ENCODE assay signal across 10 cellular contexts in genomic region chr9:998301-999110, GRCh38. TPM values are rescaled to one million over a fixed set of nuclear protein-coding genes. Genes with fewer than 3 reads are reported as not detected.
A peak's percentile ranks its signal among the peaks of the same experiment; 100 is the strongest.
DNase-seq lines count a peak whose midpoint lies in the region; ATAC-seq and TF ChIP-seq lines count a peak whose summit lies in the region.
"Not testable (repeated sequence)": the region's sequence is repeated elsewhere in the genome, so short reads cannot be mapped to it uniquely, and the experiment has no call there.
"Had no signal": no experiment of that assay in that cellular context is flagged by ENCODE, and none has a peak within 500 bp of the region (broad histone marks: within the 10 kb centered on the region; RNA-seq: fewer than 3 reads in every experiment).

No MANE protein-coding gene starts in this region.

- H2AFZ ChIP-seq in H9 (ENCODE audit: low read length), result not testable (repeated sequence)

- not testable (repeated sequence) for H3K36me3 Mint-ChIP-seq in CD4-positive, alpha-beta T cell (ENCODE audit: low read depth); mesothelial cell of epicardium
- peaks cover 2 to 15% (median 10%) of the 10 kb centered on the region in 3 experiments; a peak in 5 of 7 replicates for H3K36me3 Mint-ChIP-seq in H9 (ENCODE audit: insufficient read depth in 1 of 3, low read depth in 3 of 3)
- H3K36me3 Mint-ChIP-seq in WTC11, result peaks cover 22% of the 10 kb centered on the region

- not testable (repeated sequence) for H2BK120ac ChIP-seq in H9 (ENCODE audit: low read depth, low read length, poor library complexity, severe bottlenecking)

- POLR2A ChIA-PET in CD4-positive, alpha-beta T cell (lab: Charles Lee); WTC11 (lab: Charles Lee): not testable (repeated sequence)

- H3K9me3 Mint-ChIP-seq in CD4-positive, alpha-beta T cell; mesothelial cell of epicardium: not testable (repeated sequence)
- H3K9me3 Mint-ChIP-seq in H9, result peaks cover 40 to 44% of the 10 kb centered on the region in 2 experiments
- H3K9me3 Mint-ChIP-seq in WTC11, result peaks cover 53% of the 10 kb centered on the region

- not testable (repeated sequence) for H4K91ac ChIP-seq in H9 (ENCODE audit: insufficient read length, low read depth, low read length)

- CTCF ChIA-PET in CD4-positive, alpha-beta T cell (lab: Charles Lee), result interaction anchor here (1.2 kb wide), 1 partner anchor 13 kb away, joined by 3 read pairs; no protein-coding TSS in a partner anchor
- CTCF ChIA-PET in WTC11 (lab: Charles Lee), result interaction anchor here (1.4 kb wide), 1 partner anchor 107 kb away, joined by 4 read pairs; no protein-coding TSS in a partner anchor

- not testable (repeated sequence) for DNase-seq in CD4-positive, alpha-beta T cell; cardiac fibroblast (ENCODE audit: low read depth in 2 of 2); fibroblast of villous mesenchyme (ENCODE audit: low read depth); mesothelial cell of epicardium (ENCODE audit: low spot score in 2 of 2, unreplicated experiment in 2 of 2)
- DNase-seq in H9 (peak; percentile 35), NCI-H345 (lab: John Stamatoyannopoulos, UW) (peak; percentile 10), WTC11 (ENCODE audit: low spot score) (peak; percentile 40), testis (peak; percentile 59)

- not testable (repeated sequence) for H3K14ac ChIP-seq in H9 (ENCODE audit: insufficient read depth, low read length)

- TF ChIP-seq CTCF in CD4-positive, alpha-beta T cell (IDR thresholded peaks at IDR 0.05), result peak; percentile 59
- peak; percentile 73 for TF ChIP-seq CTCF in H9 (conservative IDR thresholded peaks at IDR 0.05)
- TF ChIP-seq CTCF in WTC11 (IDR thresholded peaks at IDR 0.05), result peak; percentile 73
- TF ChIP-seq CTCF in cardiac fibroblast (IDR thresholded peaks at IDR 0.05; ENCODE audit: low read depth, low read length), result peak; percentile 7
- peak; percentile 24 for TF ChIP-seq CTCF in fibroblast of villous mesenchyme (IDR thresholded peaks at IDR 0.05; ENCODE audit: insufficient read depth, low read depth, low read length)
- TF ChIP-seq CTCF in mesothelial cell of epicardium (IDR thresholded peaks at IDR 0.05; ENCODE audit: unreplicated experiment), result peak; percentile 92
- TF ChIP-seq CTCF in testis (IDR thresholded peaks at IDR 0.05), result peak; percentile 33 to 78 (median 51)

- H2BK12ac ChIP-seq in H9 (ENCODE audit: insufficient read length, low read depth, low read length), result not testable (repeated sequence)

- TF ChIP-seq POLR2A in testis (IDR thresholded peaks at IDR 0.05), result not testable (repeated sequence)

- no CpG with 5 or more reads among the region's 55 CpGs for WGBS in H9 (ENCODE audit: extremely low coverage, insufficient read length, low lambda C conversion rate)
- WGBS in testis, 2 donors, result 32 to 39% methylated on average over 12 to 27 of the region's 55 CpGs

- H2BK5ac ChIP-seq in H9 (ENCODE audit: insufficient read length, low read length), result not testable (repeated sequence)

- H3K27ac Mint-ChIP-seq in CD4-positive, alpha-beta T cell; WTC11; mesothelial cell of epicardium: not testable (repeated sequence)
- H3K27ac Mint-ChIP-seq in H9, result 0 out of 7 replicates have a peak overlapping the region, but pooled peaks of 1 of the 3 experiments have one; percentile 51

- H3K23me2 ChIP-seq in H9 (ENCODE audit: insufficient read length, low read depth, low read length, poor library complexity, severe bottlenecking), result not testable (repeated sequence)

- not testable (repeated sequence) for H3K27me3 Mint-ChIP-seq in CD4-positive, alpha-beta T cell
- H3K27me3 Mint-ChIP-seq in H9 (ENCODE audit: low read depth) (peaks cover 26% of the 10 kb centered on the region), WTC11 (ENCODE audit: low read depth) (peaks cover 28% of the 10 kb centered on the region), mesothelial cell of epicardium (ENCODE audit: low read depth) (peaks cover 18% of the 10 kb centered on the region)

- H3K79me2 ChIP-seq in H9 (ENCODE audit: insufficient read depth, low read length), result not testable (repeated sequence)

- H2BK15ac ChIP-seq in H9 (ENCODE audit: low read depth, low read length), result not testable (repeated sequence)

- H3K79me1 ChIP-seq in H9 (ENCODE audit: insufficient read depth, low read depth, low read length, poor library complexity, severe bottlenecking), result not testable (repeated sequence)

- H3K56ac ChIP-seq in H9 (ENCODE audit: insufficient read length, low read depth, low read length), result not testable (repeated sequence)

- H4K20me1 ChIP-seq in H9 (ENCODE audit: control insufficient read depth, insufficient read depth, insufficient read length), result not testable (repeated sequence)

- not testable (repeated sequence) for H3K9me3 ChIP-seq in CD4-positive, alpha-beta T cell (ENCODE audit: control insufficient read depth, low read length); testis
- H3K9me3 ChIP-seq in H9 (ENCODE audit: control insufficient read depth, low read depth, low read length), result peaks cover 19% of the 10 kb centered on the region

- H4K8ac ChIP-seq in H9 (replicated peaks; ENCODE audit: insufficient read length, low read depth, low read length), result not testable (repeated sequence)

- H3K23ac ChIP-seq in H9 (ENCODE audit: insufficient read length, low read depth, low read length), result not testable (repeated sequence)

- not testable (repeated sequence) for H3K27me3 ChIP-seq in CD4-positive, alpha-beta T cell (ENCODE audit: control insufficient read depth, insufficient read depth, low read length); H9 (ENCODE audit: insufficient read depth, low read length); testis

- not testable (repeated sequence) for H3K4me1 Mint-ChIP-seq in CD4-positive, alpha-beta T cell (ENCODE audit: low read depth); H9; WTC11; mesothelial cell of epicardium

- H3K36me3 ChIP-seq in testis (ENCODE audit: low read depth, missing control alignments), result not testable (repeated sequence)

- H3T11ph ChIP-seq in H9 (ENCODE audit: low read length), result not testable (repeated sequence)

- H3K4me1 ChIP-seq in H9 (ENCODE audit: insufficient read depth, low read length); testis: not testable (repeated sequence)

- H3K9ac ChIP-seq in H9 (ENCODE audit: extremely low read depth, insufficient read length, low read length), result not testable (repeated sequence)

- not testable (repeated sequence) for H3K27ac ChIP-seq in CD4-positive, alpha-beta T cell (ENCODE audit: low read depth, low read length); H9 (ENCODE audit: insufficient read length, low read depth, low read length)
- H3K27ac ChIP-seq in testis, result peak overlapping the region; percentile 58 to 67

- ATAC-seq in CD4-positive, alpha-beta T cell (ENCODE audit: poor library complexity); WTC11: not testable (repeated sequence)

- H3K4me2 ChIP-seq in H9 (ENCODE audit: insufficient read depth, insufficient read length, low read length), result not testable (repeated sequence)

- intact Hi-C loops in CD4-positive, alpha-beta T cell (cut with DNase I, micrococcal nuclease); testis (cut with DNase I; ENCODE audit: low total_unique reads): not testable (repeated sequence)

- not testable (repeated sequence) for H3K18ac ChIP-seq in H9 (ENCODE audit: insufficient read length, low read depth, low read length)

- not testable (repeated sequence) for H3K4ac ChIP-seq in H9 (ENCODE audit: low read depth, low read length)

- not testable (repeated sequence) for H2BK20ac ChIP-seq in H9 (ENCODE audit: low read depth, low read length, poor library complexity, severe bottlenecking)

- H3K4me3 Mint-ChIP-seq in CD4-positive, alpha-beta T cell; H9; WTC11; mesothelial cell of epicardium: not testable (repeated sequence)

- H3K4me3 ChIP-seq in cardiac fibroblast (replicated peaks in 1 of 2; ENCODE audit: low read depth in 2 of 2, low read length in 2 of 2); fibroblast of villous mesenchyme (ENCODE audit: low read depth, low read length): not testable (repeated sequence)
- peak overlapping the region; percentile 36 to 54 for H3K4me3 ChIP-seq in testis

- H4K5ac ChIP-seq in H9 (ENCODE audit: insufficient read length, low read depth, low read length), result not testable (repeated sequence)

- not testable (repeated sequence) for H2AK5ac ChIP-seq in H9 (ENCODE audit: insufficient read length, low read length)

RNA-seq across cellular contexts. Expression of gene DMRT3, which starts 22.1 kb away (rescaled TPM):
- total RNA-seq in CD4-positive, alpha-beta T cell, result not detected
- not detected in 2 replicates for total RNA-seq in H9 (2021)
- not detected in 3 replicates for total RNA-seq in WTC11 (2021)
- not detected in 2 replicates for total RNA-seq in fibroblast of villous mesenchyme
- total RNA-seq in mesothelial cell of epicardium, result 2.1 to 3.3 TPM (median 2.5 TPM) in 3 replicates
- 10 to 100 TPM in 1 of 2 donors, 1 to 10 TPM in 1; 6.3 to 11.8 TPM for total RNA-seq in testis
- polyA plus RNA-seq in testis (ENCODE audit: insufficient read depth, low read depth, low replicate concordance), result 6.7 TPM
- total RNA-seq: activated CD4-positive, alpha-beta T cell treated with anti-CD3 and anti-CD28 coated beads, Interleukin-2, amount 10 ng/mL, durations not matched to agents 7 days and 5 days; SK-MEL-5 had no signal

RNA-seq across cellular contexts. Expression of gene DMRT2, which starts 51.7 kb away (rescaled TPM):
- not detected for total RNA-seq in CD4-positive, alpha-beta T cell
- total RNA-seq in H9 (2021), result not detected in 2 replicates
- total RNA-seq in WTC11 (2021), result not detected in 3 replicates
- total RNA-seq in fibroblast of villous mesenchyme, result not detected in 2 replicates
- total RNA-seq in mesothelial cell of epicardium, result 0.45 to 0.47 TPM (median 0.47 TPM) in 3 replicates
- total RNA-seq in testis, result 1 to 10 TPM; 1.7 to 4.6 TPM
- polyA plus RNA-seq in testis (ENCODE audit: insufficient read depth, low read depth, low replicate concordance), result 2.1 TPM
- total RNA-seq: activated CD4-positive, alpha-beta T cell treated with anti-CD3 and anti-CD28 coated beads, Interleukin-2, amount 10 ng/mL, durations not matched to agents 7 days and 5 days had no signal

Comparison
In these comparisons a context has a peak if more than half of its experiments do, and no peak if none do; other contexts are left out.
1. CTCF ChIP-seq: peak in every context shown above with its lines; median percentile 92 in mesothelial cell of epicardium; 73 in H9; 73 in WTC11; 59 in CD4-positive, alpha-beta T cell; 51 in testis; 24 in fibroblast of villous mesenchyme; 7 in cardiac fibroblast.